Comparison of ENCODE assay signal across 1 cellular context in genomic region chr19:46529622-46530451, GRCh38.
TF ChIP-seq lines count a peak whose summit lies in the region.

No MANE protein-coding gene starts in this region.

TF ChIP-seq in H1, 55 proteins besides CTCF, POLR2A, EP300 and RAD21:
- TF ChIP-seq RBBP5 (IDR thresholded peaks at IDR 0.05; ENCODE audit: borderline replicate concordance, low read depth, low read length) (no peak), EZH2 (IDR thresholded peaks at IDR 0.05; ENCODE audit: low read depth, low read length, severe bottlenecking) (no peak), SIN3A (conservative IDR thresholded peaks at IDR 0.05 in 1 of 2, IDR thresholded peaks at IDR 0.05 in 1 of 2; ENCODE audit: low read depth in 1 of 2, low read length in 2 of 2) (peak in 1 of 2 experiments; percentile 41; a peak in 1 of 4 replicates), USF2 (IDR thresholded peaks at IDR 0.05; ENCODE audit: low read length) (no peak), KDM5A (IDR thresholded peaks at IDR 0.05; ENCODE audit: low read length) (no peak), RFX5 (IDR thresholded peaks at IDR 0.05; ENCODE audit: borderline replicate concordance, low read depth, low read length) (no peak), MAX (IDR thresholded peaks at IDR 0.05) (0 out of 2 replicates have a peak, but pooled peaks have one; percentile 13), CBX8 (IDR thresholded peaks at IDR 0.05; ENCODE audit: borderline replicate concordance, low read depth, low read length) (no peak), RXRA (IDR thresholded peaks at IDR 0.05; ENCODE audit: insufficient read depth, low read depth, low read length) (no peak), YY1 (IDR thresholded peaks at IDR 0.05; ENCODE audit: low read depth, low read length) (no peak), KDM1A (IDR thresholded peaks at IDR 0.05; ENCODE audit: borderline replicate concordance, low read length) (peak; percentile 98), POU5F1 (IDR thresholded peaks at IDR 0.05; ENCODE audit: low read depth, low read length) (no peak), PHF8 (conservative IDR thresholded peaks at IDR 0.05; ENCODE audit: low read depth, low read length) (no peak), EGR1 (IDR thresholded peaks at IDR 0.05; ENCODE audit: borderline replicate concordance, low read depth, low read length) (no peak), SIX5 (IDR thresholded peaks at IDR 0.05; ENCODE audit: low read depth, low read length) (no peak), CTBP2 (IDR thresholded peaks at IDR 0.05; ENCODE audit: borderline replicate concordance, insufficient read depth, insufficient read length, low read length) (no peak), POLR2AphosphoS5 (IDR thresholded peaks at IDR 0.05; ENCODE audit: low read depth, low read length) (no peak), NANOG (IDR thresholded peaks at IDR 0.05; ENCODE audit: insufficient read depth, low read depth, low read length, poor library complexity, severe bottlenecking) (no peak), JUN (IDR thresholded peaks at IDR 0.05; ENCODE audit: low read depth, low read length) (no peak), TCF12 (IDR thresholded peaks at IDR 0.05; ENCODE audit: low read depth, low read length) (no peak), RNF2 (IDR thresholded peaks at IDR 0.05; ENCODE audit: borderline replicate concordance, low read depth, low read length, missing control alignments, poor library complexity, severe bottlenecking) (no peak), FOSL1 (IDR thresholded peaks at IDR 0.05; ENCODE audit: insufficient read depth, low read depth, low read length) (no peak), BRCA1 (IDR thresholded peaks at IDR 0.05; ENCODE audit: low read depth, low read length) (no peak), TEAD4 (IDR thresholded peaks at IDR 0.05; ENCODE audit: low read depth, low read length) (peak; percentile 59), CHD1 (IDR thresholded peaks at IDR 0.05; ENCODE audit: low read depth, low read length) (no peak), SP2 (IDR thresholded peaks at IDR 0.05; ENCODE audit: low read length) (no peak), CHD2 (IDR thresholded peaks at IDR 0.05; ENCODE audit: low read length) (no peak), BACH1 (IDR thresholded peaks at IDR 0.05; ENCODE audit: low read length) (no peak), SP1 (IDR thresholded peaks at IDR 0.05; ENCODE audit: low read depth, low read length) (peak; percentile 70; the same call in 1 of the 2 replicates), HDAC6 (IDR thresholded peaks at IDR 0.05; ENCODE audit: low read depth, low read length) (no peak), HDAC2 (IDR thresholded peaks at IDR 0.05; ENCODE audit: borderline replicate concordance in 1 of 2, low read depth in 2 of 2, low read length in 2 of 2) (peak in 1 of 2 experiments; percentile 96; a peak in 1 of 4 replicates), CEBPB (IDR thresholded peaks at IDR 0.05; ENCODE audit: low read depth, low read length) (no peak)
